In the genomic region with DNA sequence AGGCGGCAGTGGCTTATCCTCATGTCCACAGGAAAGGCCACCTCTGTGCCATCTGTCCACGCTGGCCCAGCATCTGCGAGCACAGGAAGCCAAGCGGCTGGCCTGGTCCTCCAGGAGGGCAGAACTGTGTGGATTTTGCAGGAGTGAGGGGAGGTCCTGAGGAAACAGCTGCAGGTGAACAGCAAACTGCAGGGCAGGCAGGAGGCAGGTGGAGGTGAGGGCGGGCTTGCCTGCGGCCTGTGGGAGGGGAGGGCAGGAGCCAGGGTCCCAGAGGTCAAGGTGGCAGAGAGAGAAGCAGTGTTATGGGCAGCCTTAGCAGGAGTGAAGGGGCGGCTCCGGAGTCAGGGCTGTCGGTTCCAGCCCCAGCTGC, we compare ENCODE assay signal across 21 cellular contexts.
"Had no signal": no experiment of that assay in that cellular context is flagged by ENCODE, and none has a peak within 500 bp of the region (broad histone marks: within the 10 kb centered on the region; RNA-seq: fewer than 3 reads in every experiment).

No MANE protein-coding gene starts in this region.

- H3K36me3 ChIP-seq: esophagus squamous epithelium, gastroesophageal sphincter, neutrophil, right lobe of liver, suprapubic skin, thyroid gland had no signal

- H3K36me3 Mint-ChIP-seq: naive thymus-derived CD4-positive, alpha-beta T cell; stimulated activated effector memory CD8-positive, alpha-beta T cell treated with anti-CD3 and anti-CD28 coated beads, Interleukin-12 subunit alpha, Interleukin-12 subunit beta, amount 100 ng/mL, for 72 hours had no signal

- H3K4me1 ChIP-seq: gastroesophageal sphincter, psoas muscle, right lobe of liver, suprapubic skin, thyroid gland had no signal

- H3K4me2 ChIP-seq: hepatocyte had no signal

- H3K4me3 ChIP-seq: esophagus squamous epithelium, gastroesophageal sphincter, hepatocyte, psoas muscle, right lobe of liver, suprapubic skin, thyroid gland had no signal

- H3K27ac ChIP-seq: epithelial cell of prostate, esophagus squamous epithelium, gastroesophageal sphincter, hepatocyte, neutrophil, psoas muscle, right lobe of liver, suprapubic skin, thyroid gland had no signal

- DNase-seq: effector memory CD8-positive, alpha-beta T cell; esophagus squamous epithelium; foreskin fibroblast; kidney glomerular epithelial cell; naive thymus-derived CD4-positive, alpha-beta T cell; nephron progenitor cell; psoas muscle; retina; right lobe of liver; stimulated activated CD4-positive, alpha-beta T cell treated with anti-CD3 and anti-CD28 coated beads, Interleukin-4, amount 100 ng/mL, for 1 hour; stimulated activated CD8-positive, alpha-beta memory T cell treated with anti-CD3 and anti-CD28 coated beads, Interleukin-4, amount 100 ng/mL, for 48 hours; stimulated activated naive CD8-positive, alpha-beta T cell treated with anti-CD3 and anti-CD28 coated beads, Interleukin-15, Interleukin-2, amounts not matched to agents 100 U/mL and 50 U/mL, for 24 hours; thyroid gland had no signal

- H3K27me3 ChIP-seq: esophagus squamous epithelium, gastroesophageal sphincter, hepatocyte, neutrophil, right lobe of liver, thyroid gland had no signal

- H3K27me3 Mint-ChIP-seq: type B pancreatic cell had no signal

- H3K4me1 Mint-ChIP-seq: naive thymus-derived CD4-positive, alpha-beta T cell; stimulated activated effector memory CD8-positive, alpha-beta T cell treated with anti-CD3 and anti-CD28 coated beads, Interleukin-12 subunit alpha, Interleukin-12 subunit beta, amount 100 ng/mL, for 72 hours had no signal

- H3K9me3 ChIP-seq: esophagus squamous epithelium, gastroesophageal sphincter, neutrophil, psoas muscle, right lobe of liver, suprapubic skin, thyroid gland had no signal

- H3K79me2 ChIP-seq: hepatocyte had no signal

- H3K9me3 Mint-ChIP-seq: dendritic cell treated with granulocyte-macrophage colony-stimulating factor and Interleukin-4, amounts not matched to agents 40 ng/mL and 50 ng/mL, for 4 days; effector memory CD8-positive, alpha-beta T cell; nephron progenitor cell; stimulated activated effector memory CD8-positive, alpha-beta T cell treated with anti-CD3 and anti-CD28 coated beads, Interleukin-12 subunit alpha, Interleukin-12 subunit beta, amount 100 ng/mL, for 72 hours; type B pancreatic cell had no signal

- H3K27ac Mint-ChIP-seq: dendritic cell treated with granulocyte-macrophage colony-stimulating factor and Interleukin-4, amounts not matched to agents 40 ng/mL and 50 ng/mL, for 4 days; effector memory CD8-positive, alpha-beta T cell; naive thymus-derived CD4-positive, alpha-beta T cell; nephron progenitor cell; stimulated activated effector memory CD8-positive, alpha-beta T cell treated with anti-CD3 and anti-CD28 coated beads, Interleukin-12 subunit alpha, Interleukin-12 subunit beta, amount 100 ng/mL, for 72 hours; type B pancreatic cell had no signal

- H3K4me3 Mint-ChIP-seq: dendritic cell treated with granulocyte-macrophage colony-stimulating factor and Interleukin-4, amounts not matched to agents 40 ng/mL and 50 ng/mL, for 4 days; effector memory CD8-positive, alpha-beta T cell; naive thymus-derived CD4-positive, alpha-beta T cell; nephron progenitor cell; stimulated activated effector memory CD8-positive, alpha-beta T cell treated with anti-CD3 and anti-CD28 coated beads, Interleukin-12 subunit alpha, Interleukin-12 subunit beta, amount 100 ng/mL, for 72 hours; type B pancreatic cell had no signal
